ENCODE assay signal across 18 cellular contexts in genomic region chr5:116583085-116583766, GRCh38. TPM values are rescaled to one million over a fixed set of nuclear protein-coding genes. Genes with fewer than 3 reads are reported as not detected.
A peak's percentile ranks its signal among the peaks of the same experiment; 100 is the strongest.
DNase-seq lines count a peak whose midpoint lies in the region; ATAC-seq and TF ChIP-seq lines count a peak whose summit lies in the region.
"Had no signal": no experiment of that assay in that cellular context is flagged by ENCODE, and none has a peak within 500 bp of the region (broad histone marks: within the 10 kb centered on the region; RNA-seq: fewer than 3 reads in every experiment).

No MANE protein-coding gene starts in this region.

- no peaks in the 10 kb centered on the region for H3K27me3 ChIP-seq in WERI-Rb-1 (ENCODE audit: insufficient read depth, low read depth, severe bottlenecking)
- H3K27me3 ChIP-seq: SJSA1, stomach had no signal

- H3K9me3 ChIP-seq in WERI-Rb-1 (ENCODE audit: severe bottlenecking) = no peaks in the 10 kb centered on the region
- H3K9me3 ChIP-seq: SJSA1, stomach had no signal

- H3K36me3 Mint-ChIP-seq in chondrocyte (ENCODE audit: low read depth) (no peaks in the 10 kb centered on the region), mesothelial cell of epicardium (no peaks in the 10 kb centered on the region)
- H3K36me3 Mint-ChIP-seq: activated naive CD8-positive, alpha-beta T cell had no signal

- H3K9me3 Mint-ChIP-seq in chondrocyte (ENCODE audit: low read depth) = no peaks in the 10 kb centered on the region
- H3K9me3 Mint-ChIP-seq in mesothelial cell of epicardium = no peaks in the 10 kb centered on the region

- H3K27ac ChIP-seq in WERI-Rb-1 = no peak overlapping the region
- H3K27ac ChIP-seq: cardiac muscle cell, SJSA1, stomach had no signal

- H3K36me3 ChIP-seq in WERI-Rb-1 = no peaks in the 10 kb centered on the region
- H3K36me3 ChIP-seq: cardiac muscle cell, SJSA1, stomach had no signal

- H3K4me3 ChIP-seq in WERI-Rb-1 (ENCODE audit: low read depth, low read length) = no peak overlapping the region
- H3K4me3 ChIP-seq: cardiac muscle cell, SJSA1, stomach had no signal

- H3K27ac Mint-ChIP-seq in chondrocyte (ENCODE audit: unreplicated experiment) (peak overlapping the region; percentile 42), mesothelial cell of epicardium (peak overlapping the region; percentile 21)
- H3K27ac Mint-ChIP-seq: activated naive CD8-positive, alpha-beta T cell had no signal

- no peak for DNase-seq in chondrocyte (ENCODE audit: low spot score)
- DNase-seq in mesothelial cell of epicardium (ENCODE audit: low spot score in 2 of 2, unreplicated experiment in 2 of 2) = no peak
- no peak for DNase-seq in pons (ENCODE audit: low spot score)
- DNase-seq in WERI-Rb-1 = no peak
- no peak for DNase-seq in NCI-H1105 (lab: John Stamatoyannopoulos, UW)
- DNase-seq: activated CD4-positive, alpha-beta T cell treated with anti-CD3 and anti-CD28 coated beads, Interleukin-2, amount 50 U/mL, for 1 hour; DMS53; KG1; left colon; posterior cingulate gyrus; stimulated activated CD4-positive, alpha-beta T cell treated with anti-CD3 and anti-CD28 coated beads, Interleukin-12 subunit alpha, Interleukin-12 subunit beta, amount 100 ng/mL, for 4 hours; stomach had no signal

- H3K27me3 Mint-ChIP-seq in chondrocyte (ENCODE audit: low read depth) (peaks cover 2% of the 10 kb centered on the region), mesothelial cell of epicardium (ENCODE audit: low read depth) (no peaks in the 10 kb centered on the region)

- TF ChIP-seq CTCF in chondrocyte (IDR thresholded peaks at IDR 0.05) = no peak
- no peak for TF ChIP-seq CTCF in mesothelial cell of epicardium (IDR thresholded peaks at IDR 0.05; ENCODE audit: unreplicated experiment)
- TF ChIP-seq CTCF in WERI-Rb-1 (IDR thresholded peaks at IDR 0.05; ENCODE audit: low read depth, low read length) = no peak

- ATAC-seq in GM18870 (IDR thresholded peaks at IDR 0.05; ENCODE audit: unreplicated experiment) (peak; percentile 60), HG03045 (IDR thresholded peaks at IDR 0.05; ENCODE audit: unreplicated experiment) (peak; percentile 40), HG03571 (IDR thresholded peaks at IDR 0.05; ENCODE audit: unreplicated experiment) (no peak)
- ATAC-seq: left colon had no signal

- peaks cover 9% of the 10 kb centered on the region for H3K4me1 Mint-ChIP-seq in chondrocyte (ENCODE audit: low read depth)
- H3K4me1 Mint-ChIP-seq in mesothelial cell of epicardium = peaks cover 30% of the 10 kb centered on the region

- H3K4me3 Mint-ChIP-seq in chondrocyte (ENCODE audit: unreplicated experiment) (no peak overlapping the region), mesothelial cell of epicardium (no peak overlapping the region)
- H3K4me3 Mint-ChIP-seq: activated naive CD8-positive, alpha-beta T cell had no signal

RNA-seq across cellular contexts. Expression of gene SEMA6A, which starts 8.6 kb away (rescaled TPM):
- total RNA-seq in chondrocyte (3.5 to 4.9 TPM (median 3.9 TPM) in 3 replicates), mesothelial cell of epicardium (129 to 138 TPM (median 132 TPM) in 3 replicates)

Comparison
In these comparisons a context has a peak if more than half of its experiments do, and no peak if none do; other contexts are left out.
1. RNA of gene SEMA6A, which starts 8.6 kb away (total RNA-seq): 129 to 138 TPM in mesothelial cell of epicardium; 3.5 to 4.9 TPM in chondrocyte; every median in the first group is over 10 times any median in the second.